ENCODE assay signal across 21 cellular contexts in genomic region chr5:124631874-124632550, GRCh38.
DNase-seq lines count a peak whose midpoint lies in the region; ATAC-seq and TF ChIP-seq lines count a peak whose summit lies in the region.
"Had no signal": no experiment of that assay in that cellular context is flagged by ENCODE, and none has a peak within 500 bp of the region (broad histone marks: within the 10 kb centered on the region; RNA-seq: fewer than 3 reads in every experiment).

No MANE protein-coding gene starts in this region.

- no peaks in the 10 kb centered on the region for H3K9me3 Mint-ChIP-seq in stimulated activated memory B cell treated with anti-CD40 and anti-IgM and Interleukin-4, amounts not matched to agents 10 μg/mL and 1 μg/mL and 100 μg/mL, for 72 hours
- H3K9me3 Mint-ChIP-seq in CD4-positive, alpha-beta memory T cell, result peaks cover 0 to 2% (median 0%) of the 10 kb centered on the region in 8 donors
- H3K9me3 Mint-ChIP-seq: activated naive CD8-positive, alpha-beta T cell treated with anti-CD3 and anti-CD28 coated beads, Interleukin-2, amount 10 ng/mL, durations not matched to agents 7 days and 5 days had no signal

- no peak overlapping the region for H3K27ac Mint-ChIP-seq in stimulated activated memory B cell treated with anti-CD40 and anti-IgM and Interleukin-4, amounts not matched to agents 10 μg/mL and 1 μg/mL and 100 μg/mL, for 72 hours
- H3K27ac Mint-ChIP-seq in CD4-positive, alpha-beta memory T cell, result no peak overlapping the region
- H3K27ac Mint-ChIP-seq: activated naive CD8-positive, alpha-beta T cell treated with anti-CD3 and anti-CD28 coated beads, Interleukin-2, amount 10 ng/mL, durations not matched to agents 7 days and 5 days; effector memory CD8-positive, alpha-beta T cell had no signal

- H3K27me3 Mint-ChIP-seq in stimulated activated memory B cell treated with anti-CD40 and anti-IgM and Interleukin-4, amounts not matched to agents 10 μg/mL and 1 μg/mL and 100 μg/mL, for 72 hours, result no peaks in the 10 kb centered on the region
- H3K27me3 Mint-ChIP-seq in CD4-positive, alpha-beta memory T cell, result peaks cover 0 to 1% of the 10 kb centered on the region in 2 donors
- H3K27me3 Mint-ChIP-seq: effector memory CD8-positive, alpha-beta T cell had no signal

- peak; percentile 31 for ATAC-seq in stimulated activated memory B cell treated with anti-CD40 and anti-IgM and Interleukin-4, amounts not matched to agents 10 μg/mL and 1 μg/mL and 100 μg/mL, for 72 hours
- ATAC-seq in Right ventricle myocardium inferior (no peak), left lobe of liver (no peak)
- ATAC-seq: A549; effector memory CD8-positive, alpha-beta T cell; K562 had no signal

- H3K27ac ChIP-seq in CD4-positive, alpha-beta memory T cell (ENCODE audit: low read depth, low read length), result no peak overlapping the region
- H3K27ac ChIP-seq: HL-60, ovary, Peyer's patch, skin epidermis had no signal

- intact Hi-C loops in CD4-positive, alpha-beta memory T cell (cut with micrococcal nuclease), result no loop called here
- intact Hi-C loops in Right ventricle myocardium inferior (cut with DNase I), result no loop called here

- H3K4me1 Mint-ChIP-seq in stimulated activated memory B cell treated with anti-CD40 and anti-IgM and Interleukin-4, amounts not matched to agents 10 μg/mL and 1 μg/mL and 100 μg/mL, for 72 hours, result peaks cover 21% of the 10 kb centered on the region
- peaks cover 0 to 1% (median 0%) of the 10 kb centered on the region in 4 donors for H3K4me1 Mint-ChIP-seq in CD4-positive, alpha-beta memory T cell
- H3K4me1 Mint-ChIP-seq: activated naive CD8-positive, alpha-beta T cell treated with anti-CD3 and anti-CD28 coated beads, Interleukin-2, amount 10 ng/mL, durations not matched to agents 7 days and 5 days had no signal

- CTCF ChIA-PET in CD4-positive, alpha-beta memory T cell (lab: Charles Lee; ENCODE audit: partially characterized antibody), result no interaction called here

- DNase-seq in NCI-H1417 (lab: John Stamatoyannopoulos, UW), result peak in 2 of 3 experiments; percentile 1 to 10
- no peak for DNase-seq in NCI-H1417 treated with DMSO at 0.1 percent for 48 hours (lab: John Stamatoyannopoulos, UW)
- peak; percentile 76 for DNase-seq in NCI-H2227 treated with DMSO at 0.1 percent for 48 hours (lab: John Stamatoyannopoulos, UW)
- DNase-seq in fibroblast of mammary gland (ENCODE audit: low read depth), result peak; percentile 46
- DNase-seq in CD4-positive, alpha-beta memory T cell, result no peak
- no peak for DNase-seq in Right ventricle myocardium inferior (ENCODE audit: missing footprints)
- DNase-seq in left lobe of liver (ENCODE audit: low spot score), result no peak
- DNase-seq: activated CD4-positive, alpha-beta T cell treated with anti-CD3 and anti-CD28 coated beads for 48 hours; activated naive CD8-positive, alpha-beta T cell treated with anti-CD3 and anti-CD28 coated beads, Interleukin-2, amount 10 ng/mL, durations not matched to agents 7 days and 5 days; activated T-cell treated with anti-CD3 and anti-CD28 coated beads for 4 hours; C1 segment of cervical spinal cord; effector memory CD8-positive, alpha-beta T cell; hypothalamus; NCI-H1092; ovary; Peyer's patch had no signal

- no peaks in the 10 kb centered on the region for H3K9me3 ChIP-seq in CD4-positive, alpha-beta memory T cell (ENCODE audit: control insufficient read depth in 1 of 2, low read length in 2 of 2)
- H3K9me3 ChIP-seq: A549, ovary, Peyer's patch had no signal

- H3K36me3 ChIP-seq in CD4-positive, alpha-beta memory T cell (ENCODE audit: insufficient read depth, low read length), result no peaks in the 10 kb centered on the region
- H3K36me3 ChIP-seq: ovary, Peyer's patch had no signal

- peaks cover 6% of the 10 kb centered on the region for H3K36me3 Mint-ChIP-seq in stimulated activated memory B cell treated with anti-CD40 and anti-IgM and Interleukin-4, amounts not matched to agents 10 μg/mL and 1 μg/mL and 100 μg/mL, for 72 hours
- H3K36me3 Mint-ChIP-seq in CD4-positive, alpha-beta memory T cell, result no peaks in the 10 kb centered on the region
- H3K36me3 Mint-ChIP-seq: activated naive CD8-positive, alpha-beta T cell treated with anti-CD3 and anti-CD28 coated beads, Interleukin-2, amount 10 ng/mL, durations not matched to agents 7 days and 5 days had no signal

- POLR2A ChIA-PET in CD4-positive, alpha-beta memory T cell (lab: Charles Lee; ENCODE audit: partially characterized antibody), result no interaction called here

- no peak overlapping the region for H3K4me3 Mint-ChIP-seq in stimulated activated memory B cell treated with anti-CD40 and anti-IgM and Interleukin-4, amounts not matched to agents 10 μg/mL and 1 μg/mL and 100 μg/mL, for 72 hours
- no peak overlapping the region for H3K4me3 Mint-ChIP-seq in CD4-positive, alpha-beta memory T cell
- H3K4me3 Mint-ChIP-seq: activated naive CD8-positive, alpha-beta T cell treated with anti-CD3 and anti-CD28 coated beads, Interleukin-2, amount 10 ng/mL, durations not matched to agents 7 days and 5 days; effector memory CD8-positive, alpha-beta T cell had no signal

- no peak for TF ChIP-seq CTCF in fibroblast of mammary gland (conservative IDR thresholded peaks at IDR 0.05; ENCODE audit: control insufficient read depth, insufficient read depth, low read depth, low read length)

- H3K27me3 ChIP-seq in CD4-positive, alpha-beta memory T cell (ENCODE audit: insufficient read depth, low read length), result no peaks in the 10 kb centered on the region
- H3K27me3 ChIP-seq: ovary, Peyer's patch had no signal

- H3K4me3 ChIP-seq in fibroblast of mammary gland (ENCODE audit: control insufficient read depth, low read depth, low read length), result no peak overlapping the region
- no peak overlapping the region for H3K4me3 ChIP-seq in CD4-positive, alpha-beta memory T cell (ENCODE audit: low read length in 2 of 2)
- H3K4me3 ChIP-seq: A549, K562, ovary, Peyer's patch, skin epidermis had no signal

- no peaks in the 10 kb centered on the region for H3K4me1 ChIP-seq in CD4-positive, alpha-beta memory T cell (ENCODE audit: insufficient read depth, low read length)

Comparison
In these comparisons a context has a peak if more than half of its experiments do, and no peak if none do; other contexts are left out.
1. DNase-seq: peak in NCI-H1417 (2 of 3), NCI-H2227 treated with DMSO at 0.1 percent for 48 hours (single experiment) and fibroblast of mammary gland (single experiment); none in NCI-H1417 treated with DMSO at 0.1 percent for 48 hours (single experiment), CD4-positive, alpha-beta memory T cell (0 of 5), Right ventricle myocardium inferior (single experiment) and left lobe of liver (single experiment).